Comparison of ENCODE assay signal across 1 cellular context in the genomic region with DNA sequence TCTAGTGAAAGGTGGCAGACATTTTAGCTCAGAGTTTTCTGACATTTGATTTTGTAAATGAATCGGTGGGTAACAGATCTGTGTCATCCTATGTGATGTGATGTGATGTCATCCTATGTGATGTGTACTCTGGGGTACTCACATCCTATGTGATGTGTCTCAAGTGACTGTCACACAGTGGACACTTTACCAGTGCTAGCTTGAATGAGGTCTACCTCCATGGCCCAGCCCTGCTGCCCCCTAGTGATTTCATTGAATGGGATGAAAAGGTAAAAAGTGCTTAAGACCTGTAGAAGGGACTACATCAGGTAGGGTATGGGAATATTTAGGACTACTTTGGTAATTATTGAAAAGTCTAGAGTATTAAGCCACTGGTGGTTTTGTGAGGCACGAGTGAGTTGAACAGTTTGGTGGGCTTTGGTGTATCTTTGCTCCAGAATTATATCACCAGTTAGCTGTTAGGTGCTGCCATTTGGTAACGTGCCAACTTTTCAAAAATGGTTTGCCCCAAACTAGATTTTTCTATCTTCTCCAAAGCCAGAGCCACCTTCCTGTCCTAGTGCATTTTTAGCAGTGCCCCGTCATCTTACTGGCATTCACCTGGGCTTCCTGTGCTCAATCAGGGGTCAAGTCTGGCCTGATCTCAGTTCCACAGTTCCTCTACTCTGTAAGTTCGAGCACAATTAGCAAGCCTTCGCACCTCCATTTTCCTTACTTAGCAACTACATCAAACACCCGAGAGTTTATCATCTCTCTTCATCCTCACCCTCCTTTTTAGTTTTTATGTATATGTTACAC.
TF ChIP-seq lines count a peak whose summit lies in the region.

No MANE protein-coding gene starts in this region.

TF ChIP-seq in IMR-90, 13 proteins besides CTCF, POLR2A, EP300 and RAD21:
- TF ChIP-seq RFX5 (IDR thresholded peaks at IDR 0.05; ENCODE audit: low read depth, low read length) (no peak), MAZ (IDR thresholded peaks at IDR 0.05; ENCODE audit: borderline replicate concordance, low read depth, low read length) (no peak)
